Comparison of ENCODE assay signal across 12 cellular contexts in the genomic region with DNA sequence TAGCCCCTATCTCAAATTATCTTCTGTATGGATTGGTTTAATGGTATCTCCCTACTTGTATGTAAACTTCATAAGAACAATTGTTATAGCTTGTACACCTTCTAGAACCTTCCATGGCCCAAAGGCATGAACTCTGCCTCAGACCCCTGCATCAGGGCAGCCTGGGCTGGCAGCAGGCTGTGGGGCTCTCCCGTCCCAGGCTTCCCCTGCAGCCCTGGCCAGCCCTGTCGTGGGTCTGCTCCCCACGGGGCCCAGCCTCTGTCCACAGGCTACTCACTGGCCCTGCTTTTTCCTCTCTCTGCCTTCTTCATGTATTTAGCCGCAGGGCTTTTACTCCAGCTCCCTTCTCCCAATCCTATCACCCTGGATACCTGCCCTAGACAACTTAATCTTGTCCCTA. TPM values are rescaled to one million over a fixed set of nuclear protein-coding genes. Genes with fewer than 3 reads are reported as not detected.
"Had no signal": no experiment of that assay in that cellular context is flagged by ENCODE, and none has a peak within 500 bp of the region (broad histone marks: within the 10 kb centered on the region; RNA-seq: fewer than 3 reads in every experiment).

No MANE protein-coding gene starts in this region.

- DNase-seq: activated CD4-positive, alpha-beta T cell treated with anti-CD3 and anti-CD28 coated beads, Interleukin-2, amount 50 U/mL, for 1 hour; activated naive CD4-positive, alpha-beta T cell; activated T-cell treated with anti-CD3 and anti-CD28 coated beads for 4 hours; hippocampal formation; kidney; nephron progenitor cell; small intestine; SW 1271 had no signal

- H3K9me3 ChIP-seq: thoracic aorta had no signal

- H3K36me3 ChIP-seq: thoracic aorta had no signal

- H3K4me3 ChIP-seq: dorsolateral prefrontal cortex, thoracic aorta had no signal

- H3K27ac ChIP-seq: dorsolateral prefrontal cortex, thoracic aorta had no signal

- ATAC-seq: esophagus mucosa; stimulated activated naive CD8-positive, alpha-beta T cell treated with anti-CD3 and anti-CD28 coated beads, Interleukin-15, amount 100 ng/mL, for 72 hours had no signal

RNA-seq across cellular contexts. Expression of a gene that starts 4.4 kb away (rescaled TPM):
- total RNA-seq: esophagus mucosa had no signal
